Comparison of ENCODE assay signal across 22 cellular contexts in genomic region chr13:79374578-79374977, GRCh38. TPM values are rescaled to one million over a fixed set of nuclear protein-coding genes. Genes with fewer than 3 reads are reported as not detected.
A peak's percentile ranks its signal among the peaks of the same experiment; 100 is the strongest.
DNase-seq lines count a peak whose midpoint lies in the region; ATAC-seq and TF ChIP-seq lines count a peak whose summit lies in the region.
"Had no signal": no experiment of that assay in that cellular context is flagged by ENCODE, and none has a peak within 500 bp of the region (broad histone marks: within the 10 kb centered on the region; RNA-seq: fewer than 3 reads in every experiment).

No MANE protein-coding gene starts in this region.

- H3K4me1 ChIP-seq in A673 (ENCODE audit: insufficient read depth, low read length, poor library complexity, severe bottlenecking) (no peaks in the 10 kb centered on the region), BE2C (no peaks in the 10 kb centered on the region; the same call in 1 of the 2 replicates), vagina (no peaks in the 10 kb centered on the region)
- H3K4me1 ChIP-seq in CD4-positive, CD25-positive, alpha-beta regulatory T cell (ENCODE audit: control insufficient read depth, insufficient read depth, low read length, poor library complexity, severe bottlenecking), result no peaks in the 10 kb centered on the region
- H3K4me1 ChIP-seq: BLaER1 treated with 17β-estradiol and CSF1 and Interleukin-3, amounts not matched to agents 10 nM and 100 nM; HAP-1; SJSA1 had no signal

- CTCF ChIA-PET in A673 (lab: Charles Lee), result no interaction called here

- peaks cover 27% of the 10 kb centered on the region for H3K36me3 Mint-ChIP-seq in CD4-positive, CD25-positive, alpha-beta regulatory T cell
- peaks cover 18% of the 10 kb centered on the region for H3K36me3 Mint-ChIP-seq in memory B cell

- TF ChIP-seq POLR2A in vagina (IDR thresholded peaks at IDR 0.05), result no peak

- TF ChIP-seq CTCF in A673 (conservative IDR thresholded peaks at IDR 0.05; ENCODE audit: low read depth, low read length), result no peak
- no peak for TF ChIP-seq CTCF in BE2C (IDR thresholded peaks at IDR 0.05; ENCODE audit: low read depth, low read length)
- no peak for TF ChIP-seq CTCF in vagina (IDR thresholded peaks at IDR 0.05)

- H3K36me3 ChIP-seq in A673 (ENCODE audit: insufficient read depth, low read length, poor library complexity, severe bottlenecking), result peaks cover 51% of the 10 kb centered on the region
- peaks cover 69% of the 10 kb centered on the region for H3K36me3 ChIP-seq in CD4-positive, CD25-positive, alpha-beta regulatory T cell (ENCODE audit: control insufficient read depth, insufficient read depth, low read length)
- H3K36me3 ChIP-seq in BE2C, result peaks cover 72% of the 10 kb centered on the region
- peaks cover 3 to 60% of the 10 kb centered on the region in 2 donors for H3K36me3 ChIP-seq in vagina

- H3K27ac ChIP-seq in A673 (ENCODE audit: low read depth, low read length, poor library complexity, severe bottlenecking) (no peak overlapping the region), vagina (no peak overlapping the region)
- H3K27ac ChIP-seq in CD4-positive, CD25-positive, alpha-beta regulatory T cell (ENCODE audit: insufficient read depth, low read length, poor library complexity, severe bottlenecking), result peak overlapping the region; percentile 8
- H3K27ac ChIP-seq: BLaER1 treated with 17β-estradiol and CSF1 and Interleukin-3, amounts not matched to agents 10 nM and 100 nM; SJSA1 had no signal

- intact Hi-C loops in A673 (cut with micrococcal nuclease; ENCODE audit: unreplicated experiment), result no loop called here
- intact Hi-C loops in vagina (cut with DNase I), result no loop called here

- DNase-seq in A673 (ENCODE audit: low spot score) (peak; percentile 40), OCI-M1 (lab: John Stamatoyannopoulos, UW) (peak; percentile 8), memory B cell (ENCODE audit: low spot score in 2 of 2) (no peak), BE2C (no peak), vagina (ENCODE audit: extremely low spot score in 2 of 2) (no peak)
- no peak for DNase-seq in CD4-positive, CD25-positive, alpha-beta regulatory T cell
- no peak for DNase-seq in activated CD8-positive, alpha-beta memory T cell treated with anti-CD3 and anti-CD28 coated beads, Interleukin-2, amount 50 U/mL, for 48 hours
- DNase-seq: ACHN; CD8-positive, alpha-beta T cell; DND-41; IMR-90; NCI-H1048; NCI-H1436; NCI-H187 treated with DMSO at 0.1 percent for 48 hours; NCI-H2107; NCI-H69; NK-92 treated with Interleukin-12 subunit alpha and Interleukin-12 subunit beta, amount 100 ng/mL, for 24 hours had no signal

- H3K27ac Mint-ChIP-seq in CD4-positive, CD25-positive, alpha-beta regulatory T cell, result peak overlapping the region in 1 of 3 donors; percentile 23
- peak overlapping the region; percentile 38 for H3K27ac Mint-ChIP-seq in memory B cell
- H3K27ac Mint-ChIP-seq: CD8-positive, alpha-beta T cell had no signal

- H3K4me1 Mint-ChIP-seq in CD4-positive, CD25-positive, alpha-beta regulatory T cell, result peaks cover 10 to 22% (median 17%) of the 10 kb centered on the region in 4 donors
- peaks cover 2% of the 10 kb centered on the region for H3K4me1 Mint-ChIP-seq in memory B cell

- BruUV-seq in A673 (replicated peaks; lab: Mats Ljungman, UMichigan), result no TSS peak

- H3K4me3 Mint-ChIP-seq in CD4-positive, CD25-positive, alpha-beta regulatory T cell, result no peak overlapping the region
- H3K4me3 Mint-ChIP-seq in memory B cell, result no peak overlapping the region
- H3K4me3 Mint-ChIP-seq: CD8-positive, alpha-beta T cell had no signal

- POLR2A ChIA-PET in A673 (lab: Charles Lee; ENCODE audit: low non-redundant PET), result no interaction called here

- H3K27me3 ChIP-seq in A673 (replicated peaks; ENCODE audit: insufficient read depth, low read depth, low read length, poor library complexity) (no peaks in the 10 kb centered on the region), BE2C (no peaks in the 10 kb centered on the region), vagina (no peaks in the 10 kb centered on the region)
- H3K27me3 ChIP-seq in CD4-positive, CD25-positive, alpha-beta regulatory T cell (ENCODE audit: control insufficient read depth, insufficient read depth, low read length), result no peaks in the 10 kb centered on the region
- H3K27me3 ChIP-seq: BLaER1 treated with 17β-estradiol and CSF1 and Interleukin-3, amounts not matched to agents 10 nM and 100 nM; SJSA1 had no signal

- H3K4me3 ChIP-seq in A673 (ENCODE audit: low read depth, low read length, poor library complexity, severe bottlenecking), result no peak overlapping the region
- no peak overlapping the region for H3K4me3 ChIP-seq in CD4-positive, CD25-positive, alpha-beta regulatory T cell (ENCODE audit: low read depth, low read length)
- H3K4me3 ChIP-seq in BE2C (ENCODE audit: low read depth, low read length), result no peak overlapping the region
- no peak overlapping the region for H3K4me3 ChIP-seq in vagina
- H3K4me3 ChIP-seq: BLaER1 treated with 17β-estradiol and CSF1 and Interleukin-3, amounts not matched to agents 10 nM and 100 nM; GM12878; HAP-1; SJSA1 had no signal

- no peak for ATAC-seq in CD4-positive, CD25-positive, alpha-beta regulatory T cell (ENCODE audit: low read depth in 2 of 2)
- no peak for ATAC-seq in memory B cell (ENCODE audit: low read depth)
- ATAC-seq: CD8-positive, alpha-beta T cell; GM12878; Right ventricle myocardium inferior had no signal

- no peaks in the 10 kb centered on the region for H3K9me3 ChIP-seq in A673 (ENCODE audit: low read depth, low read length, poor library complexity, severe bottlenecking)
- H3K9me3 ChIP-seq in CD4-positive, CD25-positive, alpha-beta regulatory T cell (ENCODE audit: control insufficient read depth in 2 of 2, low read length in 2 of 2), result no peaks in the 10 kb centered on the region
- H3K9me3 ChIP-seq in BE2C, result no peaks in the 10 kb centered on the region
- H3K9me3 ChIP-seq in vagina, result no peaks in the 10 kb centered on the region
- H3K9me3 ChIP-seq: BLaER1 treated with 17β-estradiol and CSF1 and Interleukin-3, amounts not matched to agents 10 nM and 100 nM; HAP-1; SJSA1 had no signal

- no peaks in the 10 kb centered on the region for H3K27me3 Mint-ChIP-seq in CD4-positive, CD25-positive, alpha-beta regulatory T cell
- no peaks in the 10 kb centered on the region for H3K27me3 Mint-ChIP-seq in memory B cell

- peaks cover 0 to 1% (median 0%) of the 10 kb centered on the region in 7 donors for H3K9me3 Mint-ChIP-seq in CD4-positive, CD25-positive, alpha-beta regulatory T cell
- H3K9me3 Mint-ChIP-seq in memory B cell, result no peaks in the 10 kb centered on the region
- H3K9me3 Mint-ChIP-seq: CD8-positive, alpha-beta T cell had no signal

RNA-seq across cellular contexts. Expression of gene RBM26, which starts 31.5 kb away (rescaled TPM):
- total RNA-seq in A673 (2021), result 59.7 and 65.7 TPM in 2 replicates
- 86.4 TPM for total RNA-seq in CD4-positive, CD25-positive, alpha-beta regulatory T cell
- polyA plus RNA-seq in CD4-positive, CD25-positive, alpha-beta regulatory T cell, result 10 to 100 TPM; 10.6 to 17.6 (median 14.3) TPM
- polyA plus RNA-seq in BE2C (2012; ENCODE audit: insufficient read depth, insufficient read length, low read depth), result 41.6 TPM
- 29.0 TPM for total RNA-seq in vagina

Comparison
In these comparisons a context has a peak if more than half of its experiments do, and no peak if none do; other contexts are left out.
1. DNase-seq: peak in A673 (single experiment) and OCI-M1 (single experiment); none in CD4-positive, CD25-positive, alpha-beta regulatory T cell (0 of 3), memory B cell (0 of 2), BE2C (single experiment), vagina (0 of 2) and activated CD8-positive, alpha-beta memory T cell treated with anti-CD3 and anti-CD28 coated beads, Interleukin-2, amount 50 U/mL, for 48 hours (single experiment).